Comparison of ENCODE assay signal across 1 cellular context in genomic region chr6:105794263-105794662, GRCh38.
TF ChIP-seq lines count a peak whose summit lies in the region.

No MANE protein-coding gene starts in this region.

TF ChIP-seq in H1, 55 proteins besides CTCF, POLR2A, EP300 and RAD21:
- no peak for TF ChIP-seq TEAD4 (IDR thresholded peaks at IDR 0.05; ENCODE audit: low read depth, low read length)
- no peak for TF ChIP-seq RXRA (IDR thresholded peaks at IDR 0.05; ENCODE audit: insufficient read depth, low read depth, low read length)
- no peak for TF ChIP-seq GTF2F1 (IDR thresholded peaks at IDR 0.05; ENCODE audit: borderline replicate concordance, low read depth, low read length)
- no peak for TF ChIP-seq BCL11A (IDR thresholded peaks at IDR 0.05; ENCODE audit: low read depth in 2 of 2, low read length in 2 of 2)
- no peak for TF ChIP-seq SIRT6 (IDR thresholded peaks at IDR 0.05; ENCODE audit: low read length)
- no peak for TF ChIP-seq JUN (IDR thresholded peaks at IDR 0.05; ENCODE audit: low read depth, low read length)
- no peak for TF ChIP-seq YY1 (IDR thresholded peaks at IDR 0.05; ENCODE audit: low read depth, low read length)
- TF ChIP-seq CBX8 (IDR thresholded peaks at IDR 0.05; ENCODE audit: borderline replicate concordance, low read depth, low read length), result no peak
- no peak for TF ChIP-seq SP2 (IDR thresholded peaks at IDR 0.05; ENCODE audit: low read length)
- TF ChIP-seq RBBP5 (IDR thresholded peaks at IDR 0.05; ENCODE audit: borderline replicate concordance, low read depth, low read length), result no peak
- no peak for TF ChIP-seq CHD2 (IDR thresholded peaks at IDR 0.05; ENCODE audit: low read length)
- no peak for TF ChIP-seq USF2 (IDR thresholded peaks at IDR 0.05; ENCODE audit: low read length)
- no peak for TF ChIP-seq BRCA1 (IDR thresholded peaks at IDR 0.05; ENCODE audit: low read depth, low read length)
- no peak for TF ChIP-seq NRF1 (IDR thresholded peaks at IDR 0.05; ENCODE audit: low read depth, low read length)
- no peak for TF ChIP-seq ASH2L (IDR thresholded peaks at IDR 0.05; ENCODE audit: low read length)
- TF ChIP-seq ATF3 (IDR thresholded peaks at IDR 0.05; ENCODE audit: insufficient read depth, low read depth, low read length), result no peak
- TF ChIP-seq E2F6 (IDR thresholded peaks at IDR 0.05), result no peak
